9 cellular contexts compared by ENCODE assay signal in genomic region chr15:69414702-69415161, GRCh38. TPM values are rescaled to one million over a fixed set of nuclear protein-coding genes. Genes with fewer than 3 reads are reported as not detected.
DNase-seq lines count a peak whose midpoint lies in the region; ATAC-seq, FAIRE-seq and TF ChIP-seq lines count a peak whose summit lies in the region.
"Had no signal": no experiment of that assay in that cellular context is flagged by ENCODE, and none has a peak within 500 bp of the region (broad histone marks: within the 10 kb centered on the region; RNA-seq: fewer than 3 reads in every experiment).

No MANE protein-coding gene starts in this region.

- no peak overlapping the region for H3K14ac ChIP-seq in H1 (ENCODE audit: insufficient read length)

- H3K4ac ChIP-seq in H1 (replicated peaks; ENCODE audit: insufficient read length, low read depth, low read length) = no peak overlapping the region

- no peaks in the 10 kb centered on the region for H3K27me3 ChIP-seq in H1 (replicated peaks in 1 of 4; ENCODE audit: control insufficient read depth in 3 of 4, extremely low read depth in 1 of 4, insufficient read depth in 3 of 4, low read length in 3 of 4)
- H3K27me3 ChIP-seq in vagina = no peaks in the 10 kb centered on the region

- POLR2A ChIA-PET in H1 (lab: Charles Lee; ENCODE audit: partially characterized antibody) = interaction anchor here (0.7 to 8.0 kb wide), 9 partner anchors 8 to 254 kb away, joined by 3 to 97 read pairs (median 5); partner anchors contain the start of genes GLCE and RPLP1

- H4K8ac ChIP-seq in H1 (ENCODE audit: extremely low read depth, insufficient read depth, low read length) = peak overlapping the region; percentile 0; the same call in 1 of the 2 replicates

- no peak overlapping the region for H2BK15ac ChIP-seq in H1 (ENCODE audit: low read length)

- H3K23ac ChIP-seq in H1 (ENCODE audit: insufficient read length) = no peak overlapping the region

- H4K91ac ChIP-seq in H1 (replicated peaks; ENCODE audit: insufficient read length, low read length) = peak overlapping the region; percentile 79

- TF ChIP-seq EP300 in H1 (IDR thresholded peaks at IDR 0.05; ENCODE audit: borderline replicate concordance in 1 of 2, low read depth in 2 of 2, low read length in 2 of 2) = no peak

- peaks cover 3% of the 10 kb centered on the region for H3K79me1 ChIP-seq in H1 (ENCODE audit: low read depth, low read length)

- TF ChIP-seq POLR2A in H1 (IDR thresholded peaks at IDR 0.05; ENCODE audit: control extremely low read depth in 1 of 2, low read depth in 2 of 2, low read length in 2 of 2) (peak in 1 of 2 experiments; percentile 14; a peak in 1 of 3 replicates), vagina (IDR thresholded peaks at IDR 0.05) (no peak)

- H2BK12ac ChIP-seq in H1 (ENCODE audit: low read depth, low read length) = no peak overlapping the region

- peak overlapping the region; percentile 53; the same call in 1 of the 2 replicates for H3K27ac ChIP-seq in H1 (ENCODE audit: low read depth, low read length)
- H3K27ac ChIP-seq in vagina = peak overlapping the region; percentile 48

- no peak overlapping the region for H2BK20ac ChIP-seq in H1 (ENCODE audit: low read length)

- H2AFZ ChIP-seq in H1 (ENCODE audit: low read length) = 0 out of 2 replicates have a peak overlapping the region, but pooled peaks have one; percentile 49

- peaks cover 5% of the 10 kb centered on the region; the same call in 1 of the 2 replicates for H3K23me2 ChIP-seq in H1 (ENCODE audit: low read depth, low read length)

- H3K18ac ChIP-seq in H1 (ENCODE audit: extremely low read depth, low read length) = peak overlapping the region; percentile 88; the same call in 1 of the 2 replicates

- peaks cover 0 to 2% (median under 1%) of the 10 kb centered on the region in 4 experiments; a peak in 2 of 7 replicates for H3K4me1 ChIP-seq in H1 (replicated peaks in 1 of 4; ENCODE audit: control insufficient read depth in 3 of 4, insufficient read depth in 4 of 4, low read length in 3 of 4)
- peaks cover 5% of the 10 kb centered on the region for H3K4me1 ChIP-seq in mucosa of descending colon (ENCODE audit: low read depth)
- H3K4me1 ChIP-seq in vagina = peaks cover 16% of the 10 kb centered on the region

- no peaks in the 10 kb centered on the region for H3K9me3 ChIP-seq in H1 (ENCODE audit: insufficient read depth in 2 of 2, low read depth in 1 of 2, low read length in 1 of 2)
- H3K9me3 ChIP-seq in mucosa of descending colon = no peaks in the 10 kb centered on the region
- H3K9me3 ChIP-seq in vagina = no peaks in the 10 kb centered on the region

- intact Hi-C loops in mucosa of descending colon (cut with DNase I, micrococcal nuclease) (no loop called here), vagina (cut with DNase I) (no loop called here)

- peak overlapping the region; percentile 77; the same call in 1 of the 2 replicates for H2BK5ac ChIP-seq in H1 (ENCODE audit: low read depth, low read length)

- H2AK5ac ChIP-seq in H1 (ENCODE audit: low read depth, low read length) = no peak overlapping the region

- H4K5ac ChIP-seq in H1 (ENCODE audit: insufficient read length, low read depth, low read length) = peak overlapping the region; percentile 81

- no peak overlapping the region for H3K56ac ChIP-seq in H1 (replicated peaks; ENCODE audit: insufficient read length, low read depth, low read length)

- H3K9ac ChIP-seq in H1 (replicated peaks in 1 of 4; ENCODE audit: extremely low read depth in 1 of 4, low read depth in 3 of 4, low read length in 3 of 4) = peak overlapping the region; percentile 64 to 81 (median 70)

- ATAC-seq in GM19452 (IDR thresholded peaks at IDR 0.05; ENCODE audit: unreplicated experiment) (peak; percentile 5), HG03520 (IDR thresholded peaks at IDR 0.05; ENCODE audit: unreplicated experiment) (peak; percentile 29), mucosa of descending colon (peak; percentile 57)

- CTCF ChIA-PET in H1 (lab: Charles Lee; ENCODE audit: partially characterized antibody) = interaction anchor here (0.6 to 1.3 kb wide), 4 partner anchors 11 to 32 kb away, joined by 3 to 4 read pairs (median 3); no protein-coding TSS in a partner anchor

- TF ChIP-seq CTCF in H1 (IDR thresholded peaks at IDR 0.05; ENCODE audit: control extremely low read depth in 1 of 3, insufficient read depth in 1 of 3, low read depth in 1 of 3, low read length in 3 of 3) = no peak
- no peak for TF ChIP-seq CTCF in mucosa of descending colon (IDR thresholded peaks at IDR 0.05)
- TF ChIP-seq CTCF in vagina (IDR thresholded peaks at IDR 0.05) = no peak

- peaks cover 5 to 43% of the 10 kb centered on the region in 2 experiments; a peak in 3 of 4 replicates for H3K79me2 ChIP-seq in H1 (ENCODE audit: control insufficient read depth in 1 of 2, insufficient read depth in 2 of 2, low read length in 2 of 2)

- 1% methylated on average over 27 of the region's 29 CpGs; no CpG with 5 or more reads in 1 of the 2 experiments for WGBS in H1 (ENCODE audit: extremely low coverage in 1 of 2, insufficient coverage in 1 of 2, insufficient read length in 1 of 2, insufficient replicate concordance in 2 of 2, low coverage in 1 of 2, low lambda C conversion rate in 2 of 2, missing lambda C conversion rate in 1 of 2), 2 experiments

- H3K4me3 ChIP-seq in H1 (ENCODE audit: extremely low read depth in 1 of 4, insufficient read depth in 2 of 4, low read depth in 3 of 4, low read length in 4 of 4) (peak overlapping the region; percentile 81 to 95 (median 88)), mucosa of descending colon (peak overlapping the region; percentile 61), vagina (peak overlapping the region; percentile 70 to 76)

- H4K20me1 ChIP-seq in H1 (replicated peaks in 1 of 2; ENCODE audit: control insufficient read depth in 1 of 2, insufficient read depth in 2 of 2, low read length in 2 of 2) = peaks cover 0 to 2% of the 10 kb centered on the region in 2 experiments

- no peak for TF ChIP-seq RAD21 in H1 (IDR thresholded peaks at IDR 0.05 in 1 of 2, conservative IDR thresholded peaks at IDR 0.05 in 1 of 2; ENCODE audit: low read depth in 2 of 2, low read length in 2 of 2)

- FAIRE-seq in H1 (lab: Jason Lieb, UNC) = no peak
- FAIRE-seq: islet of Langerhans had no signal

- H3K36me3 ChIP-seq in H1 (ENCODE audit: control insufficient read depth in 2 of 4, insufficient read depth in 4 of 4, low read length in 3 of 4) = peaks cover 5 to 24% (median 17%) of the 10 kb centered on the region in 4 experiments
- no peaks in the 10 kb centered on the region for H3K36me3 ChIP-seq in mucosa of descending colon (ENCODE audit: low read depth)
- H3K36me3 ChIP-seq in vagina = no peaks in the 10 kb centered on the region

- peak; percentile 95 for DNase-seq in EL
- DNase-seq in SW 1271 (lab: John Stamatoyannopoulos, UW) = peak; percentile 55 to 88
- DNase-seq in H1 (ENCODE audit: low read depth in 1 of 2, low spot score in 2 of 2) = peak in 1 of 2 experiments; percentile 79
- peak; percentile 17 to 54 (median 46) for DNase-seq in mucosa of descending colon
- DNase-seq in vagina (ENCODE audit: extremely low spot score in 2 of 2) = no peak
- no peak for DNase-seq in KG1 (lab: John Stamatoyannopoulos, UW)

- H2BK120ac ChIP-seq in H1 (replicated peaks; ENCODE audit: low read depth, low read length) = no peak overlapping the region

- peak overlapping the region; percentile 78 to 92 for H3K4me2 ChIP-seq in H1 (ENCODE audit: insufficient read depth in 1 of 2, low read depth in 2 of 2, low read length in 2 of 2)

TF ChIP-seq in H1, 55 proteins besides CTCF, POLR2A, EP300 and RAD21 (continues in another document):
- TF ChIP-seq MAX (IDR thresholded peaks at IDR 0.05) = no peak
- peak; percentile 38; the same call in 1 of the 2 replicates for TF ChIP-seq TAF1 (IDR thresholded peaks at IDR 0.05; ENCODE audit: low read depth, low read length)
- TF ChIP-seq YY1 (IDR thresholded peaks at IDR 0.05; ENCODE audit: low read depth, low read length) = no peak
- no peak for TF ChIP-seq CHD1 (IDR thresholded peaks at IDR 0.05; ENCODE audit: low read depth, low read length)
- TF ChIP-seq SP2 (IDR thresholded peaks at IDR 0.05; ENCODE audit: low read length) = no peak
- TF ChIP-seq POLR2AphosphoS5 (IDR thresholded peaks at IDR 0.05; ENCODE audit: low read depth, low read length) = peak; percentile 42; the same call in 1 of the 2 replicates
- TF ChIP-seq HDAC2 (IDR thresholded peaks at IDR 0.05; ENCODE audit: borderline replicate concordance in 1 of 2, low read depth in 2 of 2, low read length in 2 of 2) = no peak
- no peak for TF ChIP-seq RXRA (IDR thresholded peaks at IDR 0.05; ENCODE audit: insufficient read depth, low read depth, low read length)
- no peak for TF ChIP-seq KDM1A (IDR thresholded peaks at IDR 0.05; ENCODE audit: borderline replicate concordance, low read length)
- TF ChIP-seq JUND (IDR thresholded peaks at IDR 0.05; ENCODE audit: low read length) = no peak
- TF ChIP-seq JUN (IDR thresholded peaks at IDR 0.05; ENCODE audit: low read depth, low read length) = no peak

RNA-seq across cellular contexts. Expression of gene KIF23, which starts 0.6 kb away (rescaled TPM):
- 77.2 and 77.4 TPM in 2 replicates for total RNA-seq in H1 (2021; fragmentation: NEBNext Ultra II Directional; extraction: Animal tissue kit (Norgen Biotek cat#: 25700))
- 17.9 and 26.2 TPM in 2 replicates for polyA plus RNA-seq in H1 (2011; rRNA removed)
- polyA plus RNA-seq in H1 (2011; cell fraction: cytosol; rRNA removed) = 35.8 TPM
- 26.3 TPM for polyA plus RNA-seq in H1 (2011; cell fraction: nucleus; rRNA removed)
- polyA plus RNA-seq in H1 (2012, experiment 1 of 2) = 49.1 to 67.9 TPM (median 50.1 TPM) in 4 replicates
- 3.7 TPM for polyA plus RNA-seq in H1 (2012, experiment 2 of 2)
- 40.5 TPM for polyA plus RNA-seq in H1 (2013, experiment 1 of 2)
- 39.7 TPM for polyA plus RNA-seq in H1 (2013, experiment 2 of 2)
- 31.8 and 41.4 TPM in 2 replicates for polyA minus RNA-seq in H1 (2011; rRNA and poly(A)+ RNA removed)
- polyA minus RNA-seq in H1 (2011; cell fraction: cytosol; rRNA and poly(A)+ RNA removed) = 34.8 TPM
- polyA minus RNA-seq in H1 (2011; cell fraction: nucleus; rRNA and poly(A)+ RNA removed) = 52.6 TPM
- total RNA-seq in mucosa of descending colon = 10 to 100 TPM in 1 of 3 donors, 1 to 10 TPM in 2; 3.1 to 11.2 (median 4.4) TPM
- 7.4 TPM for total RNA-seq in vagina

RNA-seq across cellular contexts. Expression of gene RPLP1, which starts 37.9 kb away (rescaled TPM):
- total RNA-seq in H1 (2021; fragmentation: NEBNext Ultra II Directional; extraction: Animal tissue kit (Norgen Biotek cat#: 25700)) = 2,089 and 2,151 TPM in 2 replicates
- 3,704 and 4,387 TPM in 2 replicates for polyA plus RNA-seq in H1 (2011; rRNA removed)
- polyA plus RNA-seq in H1 (2011; cell fraction: cytosol; rRNA removed) = 2,748 TPM
- 1,651 TPM for polyA plus RNA-seq in H1 (2011; cell fraction: nucleus; rRNA removed)
- polyA plus RNA-seq in H1 (2012, experiment 1 of 2) = 1,981 to 3,990 TPM (median 2,946 TPM) in 4 replicates
- 11,458 TPM for polyA plus RNA-seq in H1 (2012, experiment 2 of 2)
- 3,955 TPM for polyA plus RNA-seq in H1 (2013, experiment 1 of 2)
- polyA plus RNA-seq in H1 (2013, experiment 2 of 2) = 3,734 TPM
- polyA minus RNA-seq in H1 (2011; rRNA and poly(A)+ RNA removed) = 238 and 353 TPM in 2 replicates
- polyA minus RNA-seq in H1 (2011; cell fraction: cytosol; rRNA and poly(A)+ RNA removed) = 4,450 TPM
- 579 TPM for polyA minus RNA-seq in H1 (2011; cell fraction: nucleus; rRNA and poly(A)+ RNA removed)
- total RNA-seq in mucosa of descending colon (1,000 to 10,000 TPM; 1,139 to 1,221 (median 1,218) TPM), vagina (1,258 TPM)

Comparison
In these comparisons a context has a peak if more than half of its experiments do, and no peak if none do; other contexts are left out.
1. DNase-seq: peak in EL (single experiment), SW 1271 (2 of 2) and mucosa of descending colon (3 of 3); none in vagina (0 of 2) and KG1 (single experiment).
2. ATAC-seq: peak in every context shown above with its lines; median percentile 57 in mucosa of descending colon; 29 in HG03520; 5 in GM19452.
3. Peak in every context shown above with its lines, with median percentiles within 50 percentile points of each other: H3K4me3 ChIP-seq.